Comparison of ENCODE assay signal across 2 cellular contexts in genomic region chr2:15963109-15963976, GRCh38. TPM values are rescaled to one million over a fixed set of nuclear protein-coding genes. Genes with fewer than 3 reads are reported as not detected.
"Had no signal": no experiment of that assay in that cellular context is flagged by ENCODE, and none has a peak within 500 bp of the region (broad histone marks: within the 10 kb centered on the region; RNA-seq: fewer than 3 reads in every experiment).

No MANE protein-coding gene starts in this region.

RNA-seq across cellular contexts. Expression of gene MYCN, which starts 23.0 kb away (rescaled TPM):
- total RNA-seq: G401, GM12878 had no signal
- polyA plus RNA-seq: GM12878 had no signal
